Comparison of ENCODE assay signal across 18 cellular contexts in the genomic region with DNA sequence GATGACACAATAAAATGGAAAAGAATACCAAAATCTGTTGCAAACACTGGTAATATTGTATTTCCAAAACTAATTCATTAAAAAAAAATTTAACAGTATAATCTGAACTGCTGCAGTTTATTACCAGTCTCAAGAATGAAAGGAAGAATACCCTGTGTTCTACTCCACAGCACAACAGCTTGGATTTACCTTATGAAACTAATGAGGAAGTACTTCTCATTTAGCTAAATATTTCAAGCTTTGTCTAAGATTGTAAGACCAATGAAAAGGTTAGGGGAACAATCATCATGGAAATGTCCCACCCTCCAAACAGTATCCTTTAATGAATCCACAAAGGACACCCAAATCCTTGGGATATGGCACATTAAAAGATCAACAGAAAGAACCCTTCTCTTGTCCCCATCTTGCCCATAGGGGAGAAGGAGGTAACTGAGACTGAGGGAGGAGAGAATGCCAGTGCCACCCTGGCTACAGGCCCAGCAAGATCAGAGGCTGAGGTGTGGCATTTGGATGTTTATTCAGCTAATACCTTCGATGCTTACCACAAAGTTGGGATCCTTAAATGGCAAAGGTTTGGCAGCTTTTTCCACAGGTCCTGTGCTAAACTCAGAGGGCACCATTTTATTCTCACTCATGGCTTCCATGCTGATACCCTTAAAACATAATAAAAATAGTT. TPM values are rescaled to one million over a fixed set of nuclear protein-coding genes. Genes with fewer than 3 reads are reported as not detected.
DNase-seq lines count a peak whose midpoint lies in the region; ATAC-seq and TF ChIP-seq lines count a peak whose summit lies in the region.
"Had no signal": no experiment of that assay in that cellular context is flagged by ENCODE, and none has a peak within 500 bp of the region (broad histone marks: within the 10 kb centered on the region; RNA-seq: fewer than 3 reads in every experiment).

No MANE protein-coding gene starts in this region.

- intact Hi-C loops in left colon (cut with DNase I, micrococcal nuclease) (no loop called here), heart right ventricle (cut with DNase I) (no loop called here)

- no peaks in the 10 kb centered on the region for H3K9me3 ChIP-seq in skeletal muscle satellite cell (replicated peaks; ENCODE audit: low read length)
- H3K9me3 ChIP-seq in heart right ventricle = no peaks in the 10 kb centered on the region
- no peaks in the 10 kb centered on the region for H3K9me3 ChIP-seq in right atrium auricular region
- H3K9me3 ChIP-seq: testis had no signal

- DNase-seq in GF-D8 (lab: John Stamatoyannopoulos, UW) = peak; percentile 26
- peak in 1 of 2 donors; percentile 49 for DNase-seq in left colon
- DNase-seq in heart right ventricle = no peak
- no peak for DNase-seq in right atrium auricular region (ENCODE audit: low spot score)
- DNase-seq in SHP77 treated with DMSO at 0.1 percent for 48 hours (lab: John Stamatoyannopoulos, UW) = no peak
- DNase-seq: cortex of kidney, NCI-H187 treated with DMSO at 0.1 percent for 48 hours, NCI-H774, occipital lobe, Right ventricle myocardium superior, T-helper 9 cell, testis had no signal

- TF ChIP-seq CTCF in VCaP (conservative IDR thresholded peaks at IDR 0.05) (no peak), heart right ventricle (IDR thresholded peaks at IDR 0.05) (no peak), right atrium auricular region (IDR thresholded peaks at IDR 0.05) (no peak)

- H3K27me3 ChIP-seq in skeletal muscle satellite cell (ENCODE audit: control insufficient read depth, insufficient read depth, low read length) (no peaks in the 10 kb centered on the region), heart right ventricle (no peaks in the 10 kb centered on the region), right atrium auricular region (no peaks in the 10 kb centered on the region)
- H3K27me3 ChIP-seq: testis had no signal

- H3K4me3 ChIP-seq in skeletal muscle satellite cell (ENCODE audit: low read length) (no peak overlapping the region), heart right ventricle (no peak overlapping the region), right atrium auricular region (no peak overlapping the region)
- H3K4me3 ChIP-seq: lung, testis had no signal

- WGBS in heart right ventricle, 2 donors = 91 to 95% methylated on average over 1 of the region's 1 CpG

- H3K27ac ChIP-seq in VCaP = peak overlapping the region; percentile 75
- no peak overlapping the region for H3K27ac ChIP-seq in heart right ventricle
- no peak overlapping the region for H3K27ac ChIP-seq in right atrium auricular region
- H3K27ac ChIP-seq: C4-2B, HL-60, testis had no signal

- ATAC-seq in left colon (peak; percentile 56), heart right ventricle (no peak), GM18502 (IDR thresholded peaks at IDR 0.05; ENCODE audit: poor library complexity, unreplicated experiment) (no peak)

- no peak overlapping the region for H3K4me2 ChIP-seq in skeletal muscle satellite cell (ENCODE audit: low read length)

- H3K36me3 ChIP-seq in skeletal muscle satellite cell (ENCODE audit: insufficient read depth, low read length) = no peaks in the 10 kb centered on the region
- H3K36me3 ChIP-seq in heart right ventricle = peaks cover 0 to 15% (median 0%) of the 10 kb centered on the region in 9 donors
- no peaks in the 10 kb centered on the region for H3K36me3 ChIP-seq in right atrium auricular region

- H3K4me1 ChIP-seq in skeletal muscle satellite cell (ENCODE audit: control insufficient read depth, insufficient read depth, low read length) (peaks cover 40% of the 10 kb centered on the region), heart right ventricle (peaks cover 0 to 22% (median 0%) of the 10 kb centered on the region in 9 donors), right atrium auricular region (peaks cover 0 to 9% of the 10 kb centered on the region in 2 donors)
- H3K4me1 ChIP-seq: testis had no signal

- peak overlapping the region; percentile 64 for H3K9ac ChIP-seq in skeletal muscle satellite cell (ENCODE audit: low read depth, low read length)

RNA-seq across cellular contexts. Expression of a gene that starts 17.7 kb away (rescaled TPM):
- total RNA-seq in left colon (10 to 100 TPM; 35.2 to 37.5 TPM), heart right ventricle (10 to 100 TPM; 19.5 to 28.4 (median 25.5) TPM), right atrium auricular region (10 to 100 TPM; 11.1 to 13.9 TPM)
- total RNA-seq in skeletal muscle satellite cell (2012; rRNA removed) = 3.5 and 4.4 TPM in 2 replicates
- polyA plus RNA-seq in heart right ventricle = 10 to 100 TPM; 17.3 to 24.5 TPM
